In genomic region chr7:127390817-127391590, GRCh38 we compare ENCODE assay signal across 8 cellular contexts. TPM values are rescaled to one million over a fixed set of nuclear protein-coding genes. Genes with fewer than 3 reads are reported as not detected.
DNase-seq lines count a peak whose midpoint lies in the region; ATAC-seq, FAIRE-seq and TF ChIP-seq lines count a peak whose summit lies in the region.

No MANE protein-coding gene starts in this region.

- TSS peak; percentile 61 for BruUV-seq in GM12878 (replicated peaks; lab: Mats Ljungman, UMichigan)

- no peak for DNase-seq in heart right ventricle
- DNase-seq in Right ventricle myocardium superior, result no peak
- DNase-seq in GM12878 (ENCODE audit: low read depth, low spot score), result no peak
- DNase-seq in memory B cell (ENCODE audit: low spot score in 2 of 2), result no peak
- no peak for DNase-seq in uterus
- no peak for DNase-seq in NCI-H146 (lab: John Stamatoyannopoulos, UW)
- no peak for DNase-seq in cortex of kidney (lab: John Stamatoyannopoulos, UW)

- peaks cover 66% of the 10 kb centered on the region for H3K79me2 ChIP-seq in GM12878 (ENCODE audit: control insufficient read depth, insufficient read depth, low read length)

- no peaks in the 10 kb centered on the region for H3K9me3 Mint-ChIP-seq in memory B cell

- CTCF ChIA-PET in GM12878 (lab: Yijun Ruan, JAX), result interaction anchor here (0.6 to 2.0 kb wide), 5 partner anchors 9 to 57 kb away, joined by 3 to 10 read pairs (median 7); no protein-coding TSS in a partner anchor

- peaks cover 0 to 58% (median 40%) of the 10 kb centered on the region in 9 donors for H3K4me1 ChIP-seq in heart right ventricle
- H3K4me1 ChIP-seq in GM12878 (ENCODE audit: control insufficient read depth, insufficient read depth, low read length), result peaks cover 7% of the 10 kb centered on the region; the same call in 1 of the 2 replicates
- peaks cover 0 to 7% of the 10 kb centered on the region in 2 donors for H3K4me1 ChIP-seq in uterus

- WGBS in heart right ventricle, 2 donors, result 55 to 60% methylated on average over 9 of the region's 9 CpGs
- WGBS in GM12878 (ENCODE audit: insufficient coverage, insufficient replicate concordance, low lambda C conversion rate, missing lambda C conversion rate), result 39% methylated on average over 9 of the region's 9 CpGs

- H3K36me3 Mint-ChIP-seq in memory B cell, result peaks cover 17% of the 10 kb centered on the region

- H3K27me3 Mint-ChIP-seq in memory B cell, result no peaks in the 10 kb centered on the region

- H3K36me3 ChIP-seq in heart right ventricle, result peaks cover 0 to 47% (median 5%) of the 10 kb centered on the region in 9 donors
- peaks cover 0 to 11% of the 10 kb centered on the region in 2 experiments; a peak in 1 of 4 replicates for H3K36me3 ChIP-seq in GM12878 (ENCODE audit: control insufficient read depth in 2 of 2, insufficient read depth in 2 of 2, low read length in 1 of 2)
- no peaks in the 10 kb centered on the region for H3K36me3 ChIP-seq in uterus

- no peak for FAIRE-seq in GM12878 (lab: Jason Lieb, UNC)

- H3K9ac ChIP-seq in GM12878 (ENCODE audit: control insufficient read depth, insufficient read depth, low read length), result peak overlapping the region; percentile 91

- in situ Hi-C loops in GM12878 (cut with MboI), result no loop called here

- H3K4me3 ChIP-seq in heart right ventricle (peak overlapping the region; percentile 81 to 100 (median 90)), GM12878 (peak overlapping the region; percentile 83), uterus (peak overlapping the region; percentile 67 to 68)

- H3K27me3 ChIP-seq in heart right ventricle (no peaks in the 10 kb centered on the region), GM12878 (replicated peaks in 1 of 2; ENCODE audit: control insufficient read depth in 2 of 2, insufficient read depth in 2 of 2, low read length in 1 of 2) (no peaks in the 10 kb centered on the region), uterus (no peaks in the 10 kb centered on the region)

- TF ChIP-seq CTCF in heart right ventricle (IDR thresholded peaks at IDR 0.05) (no peak), GM12878 (IDR thresholded peaks at IDR 0.05 in 2 of 3, conservative IDR thresholded peaks at IDR 0.05 in 1 of 3; ENCODE audit: control insufficient read depth in 2 of 3, extremely low read depth in 1 of 3, insufficient read depth in 1 of 3, low read depth in 3 of 3, low read length in 3 of 3) (no peak), uterus (IDR thresholded peaks at IDR 0.05) (no peak)

- H3K9me3 ChIP-seq in heart right ventricle, result no peaks in the 10 kb centered on the region
- H3K9me3 ChIP-seq in GM12878 (replicated peaks; ENCODE audit: control insufficient read depth, insufficient read depth, low read length), result no peaks in the 10 kb centered on the region
- no peaks in the 10 kb centered on the region for H3K9me3 ChIP-seq in uterus

- SMC1A ChIA-PET in GM12878 (lab: Charles Lee; ENCODE audit: uncharacterized antibody, unreplicated experiment), result interaction anchor here (0.7 to 4.1 kb wide), 7 partner anchors 13 to 31 kb away, joined by 3 to 13 read pairs (median 5); no protein-coding TSS in a partner anchor

- intact Hi-C loops in heart right ventricle (cut with DNase I) (loop anchor here in 6 of 10 donors (5.0 to 10.0 kb wide), 5 partner anchors 44 to 196 kb away; partner anchors contain the start of genes ARF5 (in 5 of the 6) and GCC1 (in 5 of the 6)), Right ventricle myocardium superior (cut with DNase I) (loop anchor here (10.0 kb wide), 1 partner anchor 194 kb away; the partner anchor contains the start of genes ARF5 and GCC1), GM12878 (cut with micrococcal nuclease; ENCODE audit: unreplicated experiment) (loop anchor here (5.0 kb wide), 1 partner anchor 261 kb away; the partner anchor contains the start of gene SND1), uterus (cut with DNase I; ENCODE audit: low total_unique reads) (no loop called here)

- ATAC-seq in heart right ventricle (no peak), Right ventricle myocardium superior (ENCODE audit: poor library complexity) (no peak), GM12878 (no peak), memory B cell (ENCODE audit: low read depth) (no peak), HG03432 (IDR thresholded peaks at IDR 0.05; ENCODE audit: unreplicated experiment) (no peak)

- H2AFZ ChIP-seq in GM12878 (ENCODE audit: control insufficient read depth, low read depth, low read length), result peak overlapping the region; percentile 59

- peak overlapping the region; percentile 56 for H3K4me2 ChIP-seq in GM12878 (ENCODE audit: control insufficient read depth, insufficient read depth)

- TF ChIP-seq RAD21 in GM12878 (IDR thresholded peaks at IDR 0.05; ENCODE audit: insufficient read depth, low read depth, low read length), result no peak

- no peak for TF ChIP-seq POLR2A in GM12878 (IDR thresholded peaks at IDR 0.05; ENCODE audit: low read depth, low read length)
- TF ChIP-seq POLR2A in uterus (IDR thresholded peaks at IDR 0.05), result no peak

- peak overlapping the region; percentile 99 for H3K4me3 Mint-ChIP-seq in memory B cell

- H3K27ac ChIP-seq in heart right ventricle (peak overlapping the region in 9 of 10 donors; percentile 93 to 99 (median 97)), GM12878 (ENCODE audit: control insufficient read depth, insufficient read depth) (peak overlapping the region; percentile 97), uterus (peak overlapping the region; percentile 82 to 94)

- peaks cover 31% of the 10 kb centered on the region for H3K4me1 Mint-ChIP-seq in memory B cell

- POLR2A ChIA-PET in GM12878 (lab: Charles Lee), result interaction anchor here (0.9 to 4.7 kb wide), 5 partner anchors 9 to 22 kb away, joined by 3 to 28 read pairs (median 9); no protein-coding TSS in a partner anchor

- no peak for TF ChIP-seq EP300 in GM12878 (IDR thresholded peaks at IDR 0.05; ENCODE audit: borderline replicate concordance in 1 of 2, control insufficient read depth in 1 of 2, low read depth in 2 of 2, low read length in 2 of 2)

- RAD21 ChIA-PET in GM12878 (lab: Charles Lee; ENCODE audit: unreplicated experiment), result interaction anchor here (1.2 to 3.7 kb wide), 2 partner anchors 13 to 56 kb away, joined by 3 to 13 read pairs; no protein-coding TSS in a partner anchor

- H4K20me1 ChIP-seq in GM12878 (ENCODE audit: control insufficient read depth, insufficient read depth), result no peaks in the 10 kb centered on the region

- peak overlapping the region; percentile 94 for H3K27ac Mint-ChIP-seq in memory B cell

TF ChIP-seq in GM12878, 131 proteins besides CTCF, POLR2A, EP300 and RAD21:
- TF ChIP-seq HDGF (IDR thresholded peaks at IDR 0.05) (no peak), MXI1 (IDR thresholded peaks at IDR 0.05; ENCODE audit: low read depth, low read length) (no peak), EGR1 (IDR thresholded peaks at IDR 0.05; ENCODE audit: borderline replicate concordance in 1 of 2, low read depth in 2 of 2, low read length in 2 of 2) (no peak)

RNA-seq across cellular contexts. Expression of gene ZNF800, which starts 1.5 kb away (rescaled TPM):
- total RNA-seq in heart right ventricle (10 to 100 TPM; 17.5 to 35.8 (median 25.4) TPM), Right ventricle myocardium superior (17.6 TPM), GM12878 (2014; rRNA removed) (14.5 and 16.7 TPM in 2 replicates), GM12878 (2014; rRNA removed; fragmentation: Illumina TruSeq; extraction: Trizol) (33.9 and 34.3 TPM in 2 replicates), GM12878 (2021) (28.5 and 31.2 TPM in 2 replicates), uterus (10 to 100 TPM; 19.7 to 49.1 (median 40.1) TPM)
- polyA plus RNA-seq in heart right ventricle (1 to 10 TPM; 3.4 to 7.0 TPM), GM12878 (2011; rRNA removed) (23.0 and 31.8 TPM in 2 replicates), GM12878 (2014; fragmentation: Illumina TruSeq; extraction: Trizol) (24.5 and 38.1 TPM in 2 replicates), GM12878 (2014; fragmentation: Nextera tagmentation; extraction: Ambion mirVana) (1 to 10 TPM; 6.8 to 7.4 TPM), GM12878 (2014; rRNA removed) (11.0 and 11.8 TPM in 2 replicates), GM12878 (2016; fragmentation: Nextera tagmentation; extraction: Ambion mirVana) (10 to 100 TPM; 26.6 to 27.6 TPM)
- total RNA-seq in GM12878 (2013; cell fraction: nucleolus; rRNA removed), result 74.0 and 78.7 TPM in 2 replicates
- 6.9 TPM for polyA plus RNA-seq in GM12878 (2011; ENCODE audit: low read depth)
- 8.9 and 13.6 TPM in 2 replicates for polyA plus RNA-seq in GM12878 (2011; cell fraction: cytosol; rRNA removed)
- 16.8 and 17.5 TPM in 2 replicates for polyA plus RNA-seq in GM12878 (2011; cell fraction: nucleus; rRNA removed)
- 11.8 and 13.5 TPM in 2 replicates for polyA plus RNA-seq in GM12878 (2012)
- 18.2 and 29.6 TPM in 2 replicates for polyA minus RNA-seq in GM12878 (2011; rRNA and poly(A)+ RNA removed)
- polyA minus RNA-seq in GM12878 (2011; cell fraction: cytosol; rRNA and poly(A)+ RNA removed), result 17.6 and 20.5 TPM in 2 replicates
- polyA minus RNA-seq in GM12878 (2011; cell fraction: nucleus; rRNA and poly(A)+ RNA removed), result 29.5 and 47.8 TPM in 2 replicates
